Comparison of ENCODE assay signal across 16 cellular contexts in genomic region chr12:28710882-28711281, GRCh38.
DNase-seq lines count a peak whose midpoint lies in the region; ATAC-seq and TF ChIP-seq lines count a peak whose summit lies in the region.
"Had no signal": no experiment of that assay in that cellular context is flagged by ENCODE, and none has a peak within 500 bp of the region (broad histone marks: within the 10 kb centered on the region; RNA-seq: fewer than 3 reads in every experiment).

No MANE protein-coding gene starts in this region.

- no peaks in the 10 kb centered on the region for H3K4me1 ChIP-seq in fibroblast of lung (ENCODE audit: control insufficient read depth, extremely low read depth, insufficient read depth, low read length)
- H3K4me1 ChIP-seq: stomach had no signal

- no peaks in the 10 kb centered on the region for H4K20me1 ChIP-seq in fibroblast of lung (ENCODE audit: control insufficient read depth, extremely low read depth, insufficient read depth, low read length)

- no peak overlapping the region for H3K4me3 ChIP-seq in fibroblast of lung (replicated peaks in 1 of 4; ENCODE audit: control extremely low read depth in 1 of 4, insufficient read depth in 1 of 4, low read depth in 3 of 4, low read length in 4 of 4)
- no peak overlapping the region for H3K4me3 ChIP-seq in MG63
- H3K4me3 ChIP-seq: stomach had no signal

- no peak for TF ChIP-seq CTCF in fibroblast of lung (conservative IDR thresholded peaks at IDR 0.05 in 1 of 2, IDR thresholded peaks at IDR 0.05 in 1 of 2; ENCODE audit: low read depth in 1 of 2, low read length in 2 of 2)

- no peak overlapping the region for H2AFZ ChIP-seq in fibroblast of lung (ENCODE audit: low read length)

- H3K36me3 ChIP-seq in fibroblast of lung (ENCODE audit: control insufficient read depth, insufficient read depth, low read length): no peaks in the 10 kb centered on the region
- H3K36me3 ChIP-seq in MG63: no peaks in the 10 kb centered on the region
- H3K36me3 ChIP-seq: stomach had no signal

- no peaks in the 10 kb centered on the region for H3K79me2 ChIP-seq in fibroblast of lung (ENCODE audit: control insufficient read depth, insufficient read depth, low read length)

- no peak overlapping the region for H3K9ac ChIP-seq in fibroblast of lung (ENCODE audit: insufficient read depth, low read length)

- ATAC-seq in GM19452 (IDR thresholded peaks at IDR 0.05; ENCODE audit: unreplicated experiment): no peak
- ATAC-seq in GM18520 (IDR thresholded peaks at IDR 0.05; ENCODE audit: unreplicated experiment): no peak
- ATAC-seq: naive thymus-derived CD4-positive, alpha-beta T cell had no signal

- no peak overlapping the region for H3K27ac ChIP-seq in fibroblast of lung (ENCODE audit: insufficient read depth, low read length)
- H3K27ac ChIP-seq: stomach had no signal

- peak overlapping the region; percentile 23 for H3K4me2 ChIP-seq in fibroblast of lung (ENCODE audit: extremely low read depth, insufficient read depth, low read length)

- H3K9me3 ChIP-seq in fibroblast of lung (ENCODE audit: control insufficient read depth, insufficient read depth, low read depth, low read length): no peaks in the 10 kb centered on the region
- no peaks in the 10 kb centered on the region for H3K9me3 ChIP-seq in MG63
- H3K9me3 ChIP-seq: stomach had no signal

- H3K27me3 ChIP-seq in fibroblast of lung (ENCODE audit: control insufficient read depth, insufficient read depth, low read length) (no peaks in the 10 kb centered on the region), MG63 (no peaks in the 10 kb centered on the region)
- H3K27me3 ChIP-seq: stomach had no signal

- DNase-seq in GM04504 (ENCODE audit: low read depth) (peak; percentile 66), T1000 (lab: John Stamatoyannopoulos, UW) (peak; percentile 54), fibroblast of lung (ENCODE audit: low read depth in 2 of 2) (peak; percentile 78 to 97), renal cortical epithelial cell (ENCODE audit: low read depth) (peak; percentile 33), COLO829 (ENCODE audit: low spot score) (no peak), MG63 (no peak)
- DNase-seq: activated CD8-positive, alpha-beta memory T cell treated with anti-CD3 and anti-CD28 coated beads, Interleukin-2, amount 50 U/mL, for 4 hours; activated naive CD4-positive, alpha-beta T cell treated with Interleukin-2 at 50 U/mL for 16 hours; CD4-positive, alpha-beta memory T cell; MV-4-11; naive thymus-derived CD4-positive, alpha-beta T cell; NCI-H82; stimulated activated CD4-positive, alpha-beta T cell treated with anti-CD3 and anti-CD28 coated beads, Interleukin-12 subunit alpha, Interleukin-12 subunit beta, amount 100 ng/mL, for 4 hours; stomach had no signal

Comparison
In these comparisons a context has a peak if more than half of its experiments do, and no peak if none do; other contexts are left out.
1. DNase-seq: peak in GM04504 (single experiment), T1000 (single experiment), fibroblast of lung (2 of 2) and renal cortical epithelial cell (single experiment); none in COLO829 (single experiment) and MG63 (single experiment).